Comparison of ENCODE assay signal across 8 cellular contexts in genomic region chr10:110568055-110568735, GRCh38. TPM values are rescaled to one million over a fixed set of nuclear protein-coding genes. Genes with fewer than 3 reads are reported as not detected.
DNase-seq lines count a peak whose midpoint lies in the region; ATAC-seq and TF ChIP-seq lines count a peak whose summit lies in the region.

No MANE protein-coding gene starts in this region.

- ATAC-seq in HG03039 (IDR thresholded peaks at IDR 0.05; ENCODE audit: unreplicated experiment) (peak; percentile 25), heart right ventricle (peak; percentile 52 to 80 (median 64))

- peak overlapping the region; percentile 97 for H3K4me3 Mint-ChIP-seq in activated naive CD4-positive, alpha-beta T cell treated with anti-CD3 and anti-CD28 coated beads, Interleukin-2, amount 50 U/mL, for 24 hours

- peak overlapping the region; percentile 58 to 95 (median 91) for H3K27ac ChIP-seq in heart right ventricle
- H3K27ac ChIP-seq in vagina: peak overlapping the region; percentile 92

- peak overlapping the region; percentile 99 for H3K27ac Mint-ChIP-seq in activated naive CD4-positive, alpha-beta T cell treated with anti-CD3 and anti-CD28 coated beads, Interleukin-2, amount 50 U/mL, for 24 hours

- H3K4me1 Mint-ChIP-seq in activated naive CD4-positive, alpha-beta T cell treated with anti-CD3 and anti-CD28 coated beads, Interleukin-2, amount 50 U/mL, for 24 hours: peaks cover 46% of the 10 kb centered on the region

- 0 to 1% methylated on average over 39 to 40 of the region's 40 CpGs for WGBS in heart right ventricle, 2 donors

- peaks cover 5% of the 10 kb centered on the region for H3K27me3 Mint-ChIP-seq in activated naive CD4-positive, alpha-beta T cell treated with anti-CD3 and anti-CD28 coated beads, Interleukin-2, amount 50 U/mL, for 24 hours

- H3K9me3 ChIP-seq in heart right ventricle (no peaks in the 10 kb centered on the region), vagina (no peaks in the 10 kb centered on the region)

- H3K36me3 ChIP-seq in heart right ventricle: peaks cover 0 to 16% (median 0%) of the 10 kb centered on the region in 9 donors
- no peaks in the 10 kb centered on the region for H3K36me3 ChIP-seq in vagina

- H3K27me3 ChIP-seq in heart right ventricle (peaks cover 0 to 2% (median 0%) of the 10 kb centered on the region in 7 donors), vagina (no peaks in the 10 kb centered on the region)

- H3K4me1 ChIP-seq in heart right ventricle (peaks cover 0 to 58% (median 46%) of the 10 kb centered on the region in 9 donors), vagina (peaks cover 50% of the 10 kb centered on the region)

- TF ChIP-seq POLR2A in vagina (IDR thresholded peaks at IDR 0.05): no peak

- DNase-seq in activated T-cell treated with anti-CD3 and anti-CD28 coated beads for 1 hour (ENCODE audit: low read depth) (peak; percentile 30), RPMI8226 (peak; percentile 55), heart right ventricle (no peak), posterior vena cava (ENCODE audit: low spot score) (peak; percentile 82), vagina (ENCODE audit: extremely low spot score in 2 of 2) (no peak)
- DNase-seq in activated T-cell treated with anti-CD3 and anti-CD28 coated beads, Interleukin-2, amount 50 U/mL, for 1 hour: no peak

- no peaks in the 10 kb centered on the region for H3K9me3 Mint-ChIP-seq in activated naive CD4-positive, alpha-beta T cell treated with anti-CD3 and anti-CD28 coated beads, Interleukin-2, amount 50 U/mL, for 24 hours

- TF ChIP-seq CTCF in heart right ventricle (IDR thresholded peaks at IDR 0.05) (no peak), vagina (IDR thresholded peaks at IDR 0.05) (no peak)

- H3K4me3 ChIP-seq in heart right ventricle (peak overlapping the region; percentile 78 to 99 (median 93)), vagina (peak overlapping the region; percentile 94 to 95)

- H3K36me3 Mint-ChIP-seq in activated naive CD4-positive, alpha-beta T cell treated with anti-CD3 and anti-CD28 coated beads, Interleukin-2, amount 50 U/mL, for 24 hours: peaks cover 2% of the 10 kb centered on the region

- intact Hi-C loops in heart right ventricle (cut with DNase I): no loop called here
- intact Hi-C loops in posterior vena cava (cut with DNase I): no loop called here
- intact Hi-C loops in vagina (cut with DNase I): loop anchor here (10.0 kb wide), 2 partner anchors 263 to 353 kb away; partner anchors contain the start of gene SMNDC1

RNA-seq across cellular contexts. Expression of gene SMC3, which starts 0.7 kb away (rescaled TPM):
- 10 to 100 TPM; 18.1 to 23.5 (median 20.9) TPM for total RNA-seq in heart right ventricle
- 10 to 100 TPM; 11.1 to 14.3 TPM for polyA plus RNA-seq in heart right ventricle
- total RNA-seq in posterior vena cava: 10 to 100 TPM; 28.1 to 35.1 TPM
- total RNA-seq in vagina: 27.5 TPM

Comparison
In these comparisons a context has a peak if more than half of its experiments do, and no peak if none do; other contexts are left out.
1. DNase-seq: peak in activated T-cell treated with anti-CD3 and anti-CD28 coated beads for 1 hour (single experiment), RPMI8226 (single experiment) and posterior vena cava (single experiment); none in activated T-cell treated with anti-CD3 and anti-CD28 coated beads, Interleukin-2, amount 50 U/mL, for 1 hour (single experiment), heart right ventricle (0 of 2) and vagina (0 of 2).